1 cellular context compared by ENCODE assay signal in the genomic region with DNA sequence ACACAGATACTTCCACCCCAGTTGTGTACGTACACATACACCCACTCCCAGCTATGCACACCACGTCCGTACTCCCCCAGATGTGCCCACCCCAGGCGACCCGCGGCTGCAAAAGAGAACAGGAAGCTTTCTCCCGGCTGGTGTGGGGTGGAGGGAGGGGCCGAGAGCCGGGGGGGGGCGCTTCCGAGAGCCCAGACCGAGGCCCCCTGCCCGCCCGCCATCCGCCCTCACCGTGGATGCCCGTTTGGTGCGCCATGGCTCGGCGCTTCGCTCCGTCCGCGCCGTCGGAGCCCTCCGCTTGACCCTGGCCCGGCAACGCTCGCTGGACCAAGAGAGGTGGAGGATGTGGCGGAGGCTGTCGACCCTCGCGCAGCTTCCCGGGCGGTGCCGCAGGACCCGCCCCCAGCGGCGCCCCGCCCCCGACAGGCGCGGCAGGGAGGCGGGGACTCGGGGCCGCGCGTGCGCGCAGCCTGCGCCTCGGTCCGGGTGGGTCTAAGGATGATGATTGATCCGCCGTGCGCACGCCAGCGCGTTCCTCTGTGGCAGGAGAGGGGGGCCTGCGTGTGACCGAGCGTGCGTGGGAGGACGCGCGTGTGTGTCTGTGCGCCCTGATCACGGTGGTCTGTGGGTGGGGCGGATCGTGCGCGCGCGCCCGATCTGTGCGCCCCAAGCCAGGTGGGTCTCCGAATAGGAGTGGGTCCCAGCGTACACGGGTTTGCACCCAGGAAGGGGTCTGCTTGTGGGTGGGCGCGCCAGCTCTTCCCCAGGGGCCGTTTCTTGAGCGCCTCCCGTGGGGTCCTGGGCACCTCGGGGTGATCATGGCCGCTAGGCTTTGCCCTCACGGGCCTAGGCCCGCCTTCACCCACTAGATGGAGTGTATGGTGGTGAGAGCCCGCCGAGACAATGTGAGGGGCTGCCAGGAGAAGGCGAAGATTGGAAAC.
A peak's percentile ranks its signal among the peaks of the same experiment; 100 is the strongest.
TF ChIP-seq lines count a peak whose summit lies in the region.

Gene TWF2 (minus strand): TSS at position 398 of the 941 bp plus-strand sequence. CDS start 142 bp downstream, at position 256.

TF ChIP-seq in WTC11, 78 proteins besides CTCF, POLR2A, EP300 and RAD21 (continued from another document):
- TF ChIP-seq, protein P1, sequence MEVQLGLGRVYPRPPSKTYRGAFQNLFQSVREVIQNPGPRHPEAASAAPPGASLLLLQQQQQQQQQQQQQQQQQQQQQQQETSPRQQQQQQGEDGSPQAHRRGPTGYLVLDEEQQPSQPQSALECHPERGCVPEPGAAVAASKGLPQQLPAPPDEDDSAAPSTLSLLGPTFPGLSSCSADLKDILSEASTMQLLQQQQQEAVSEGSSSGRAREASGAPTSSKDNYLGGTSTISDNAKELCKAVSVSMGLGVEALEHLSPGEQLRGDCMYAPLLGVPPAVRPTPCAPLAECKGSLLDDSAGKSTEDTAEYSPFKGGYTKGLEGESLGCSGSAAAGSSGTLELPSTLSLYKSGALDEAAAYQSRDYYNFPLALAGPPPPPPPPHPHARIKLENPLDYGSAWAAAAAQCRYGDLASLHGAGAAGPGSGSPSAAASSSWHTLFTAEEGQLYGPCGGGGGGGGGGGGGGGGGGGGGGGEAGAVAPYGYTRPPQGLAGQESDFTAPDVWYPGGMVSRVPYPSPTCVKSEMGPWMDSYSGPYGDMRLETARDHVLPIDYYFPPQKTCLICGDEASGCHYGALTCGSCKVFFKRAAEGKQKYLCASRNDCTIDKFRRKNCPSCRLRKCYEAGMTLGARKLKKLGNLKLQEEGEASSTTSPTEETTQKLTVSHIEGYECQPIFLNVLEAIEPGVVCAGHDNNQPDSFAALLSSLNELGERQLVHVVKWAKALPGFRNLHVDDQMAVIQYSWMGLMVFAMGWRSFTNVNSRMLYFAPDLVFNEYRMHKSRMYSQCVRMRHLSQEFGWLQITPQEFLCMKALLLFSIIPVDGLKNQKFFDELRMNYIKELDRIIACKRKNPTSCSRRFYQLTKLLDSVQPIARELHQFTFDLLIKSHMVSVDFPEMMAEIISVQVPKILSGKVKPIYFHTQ (CRISPR knock-in tag; IDR thresholded peaks at IDR 0.05) = no peak
- TF ChIP-seq, protein P2, sequence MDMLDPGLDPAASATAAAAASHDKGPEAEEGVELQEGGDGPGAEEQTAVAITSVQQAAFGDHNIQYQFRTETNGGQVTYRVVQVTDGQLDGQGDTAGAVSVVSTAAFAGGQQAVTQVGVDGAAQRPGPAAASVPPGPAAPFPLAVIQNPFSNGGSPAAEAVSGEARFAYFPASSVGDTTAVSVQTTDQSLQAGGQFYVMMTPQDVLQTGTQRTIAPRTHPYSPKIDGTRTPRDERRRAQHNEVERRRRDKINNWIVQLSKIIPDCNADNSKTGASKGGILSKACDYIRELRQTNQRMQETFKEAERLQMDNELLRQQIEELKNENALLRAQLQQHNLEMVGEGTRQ (CRISPR knock-in tag; IDR thresholded peaks at IDR 0.05) = 0 out of 2 replicates have a peak, but pooled peaks have one; percentile 40
- TF ChIP-seq TCF7 (CRISPR knock-in tag; IDR thresholded peaks at IDR 0.05; ENCODE audit: low read depth) = no peak
